Comparison of ENCODE assay signal across 7 cellular contexts in genomic region chr12:52139579-52140062, GRCh38. TPM values are rescaled to one million over a fixed set of nuclear protein-coding genes. Genes with fewer than 3 reads are reported as not detected.
DNase-seq lines count a peak whose midpoint lies in the region; ATAC-seq and TF ChIP-seq lines count a peak whose summit lies in the region.

No MANE protein-coding gene starts in this region.

- H3K9me3 Mint-ChIP-seq in activated T-helper 1 cell treated with anti-CD3 and anti-CD28 coated beads, Interleukin-12 subunit alpha, Interleukin-12 subunit beta, Interleukin-2, Interleukin-4 antibody, amounts not matched to agents 30 ng/mL and 10 ng/mL and 1 ng/mL, durations not matched to agents 14 hours and 24 hours and 36 hours = no peaks in the 10 kb centered on the region

- no peak overlapping the region for H3K4me3 Mint-ChIP-seq in activated T-helper 1 cell treated with anti-CD3 and anti-CD28 coated beads, Interleukin-12 subunit alpha, Interleukin-12 subunit beta, Interleukin-2, Interleukin-4 antibody, amounts not matched to agents 30 ng/mL and 10 ng/mL and 1 ng/mL, durations not matched to agents 14 hours and 24 hours and 36 hours

- H3K4me3 ChIP-seq in NB4 (ENCODE audit: low read depth, low read length) = no peak overlapping the region
- no peak overlapping the region for H3K4me3 ChIP-seq in fibroblast of the aortic adventitia (ENCODE audit: low read depth, low read length)

- H3K4me1 Mint-ChIP-seq in activated T-helper 1 cell treated with anti-CD3 and anti-CD28 coated beads, Interleukin-12 subunit alpha, Interleukin-12 subunit beta, Interleukin-2, Interleukin-4 antibody, amounts not matched to agents 30 ng/mL and 10 ng/mL and 1 ng/mL, durations not matched to agents 14 hours and 24 hours and 36 hours (ENCODE audit: low read depth) = no peaks in the 10 kb centered on the region

- H3K36me3 Mint-ChIP-seq in activated T-helper 1 cell treated with anti-CD3 and anti-CD28 coated beads, Interleukin-12 subunit alpha, Interleukin-12 subunit beta, Interleukin-2, Interleukin-4 antibody, amounts not matched to agents 30 ng/mL and 10 ng/mL and 1 ng/mL, durations not matched to agents 14 hours and 24 hours and 36 hours (ENCODE audit: low read depth) = no peaks in the 10 kb centered on the region

- ATAC-seq in stimulated activated naive CD8-positive, alpha-beta T cell treated with anti-CD3 and anti-CD28 coated beads, Interleukin-15, Interleukin-2, amounts not matched to agents 100 U/mL and 50 U/mL, for 24 hours = peak; percentile 69

- POLR2A ChIA-PET in GM10248 (lab: Yijun Ruan, JAX) = no interaction called here

- CTCF ChIA-PET in GM10248 (lab: Yijun Ruan, JAX) = interaction anchor here (1.1 to 1.5 kb wide), 5 partner anchors 9 to 188 kb away, joined by 3 to 6 read pairs (median 3); no protein-coding TSS in a partner anchor

- TF ChIP-seq POLR2A in NB4 (IDR thresholded peaks at IDR 0.05; ENCODE audit: extremely low read depth, insufficient read length) = no peak

- intact Hi-C loops in activated T-helper 1 cell treated with anti-CD3 and anti-CD28 coated beads, Interleukin-12 subunit alpha, Interleukin-12 subunit beta, Interleukin-2, Interleukin-4 antibody, amounts not matched to agents 30 ng/mL and 10 ng/mL and 1 ng/mL, durations not matched to agents 14 hours and 24 hours and 36 hours (cut with micrococcal nuclease) = no loop called here

- DNase-seq in GM10248 (ENCODE audit: extremely low spot score) (no peak), NB4 (ENCODE audit: low read depth) (peak; percentile 31), fibroblast of the aortic adventitia (ENCODE audit: low read depth) (no peak), UCSD-AML1 (lab: John Stamatoyannopoulos, UW; ENCODE audit: unreplicated experiment) (no peak)
- peak; percentile 56 for DNase-seq in activated CD4-positive, alpha-beta T cell treated with anti-CD3 and anti-CD28 coated beads for 48 hours
- DNase-seq in stimulated activated naive CD8-positive, alpha-beta T cell treated with anti-CD3 and anti-CD28 coated beads, Interleukin-15, Interleukin-2, amounts not matched to agents 100 U/mL and 50 U/mL, for 24 hours = peak; percentile 47
- DNase-seq in activated T-helper 1 cell treated with anti-CD3 and anti-CD28 coated beads, Interleukin-12 subunit alpha, Interleukin-12 subunit beta, Interleukin-2, Interleukin-4 antibody, amounts not matched to agents 30 ng/mL and 10 ng/mL and 1 ng/mL, durations not matched to agents 14 hours and 24 hours and 36 hours (ENCODE audit: low spot score) = no peak

- peaks cover 24% of the 10 kb centered on the region for H3K27me3 Mint-ChIP-seq in activated T-helper 1 cell treated with anti-CD3 and anti-CD28 coated beads, Interleukin-12 subunit alpha, Interleukin-12 subunit beta, Interleukin-2, Interleukin-4 antibody, amounts not matched to agents 30 ng/mL and 10 ng/mL and 1 ng/mL, durations not matched to agents 14 hours and 24 hours and 36 hours (ENCODE audit: insufficient read depth)

- no peak overlapping the region for H3K27ac Mint-ChIP-seq in activated T-helper 1 cell treated with anti-CD3 and anti-CD28 coated beads, Interleukin-12 subunit alpha, Interleukin-12 subunit beta, Interleukin-2, Interleukin-4 antibody, amounts not matched to agents 30 ng/mL and 10 ng/mL and 1 ng/mL, durations not matched to agents 14 hours and 24 hours and 36 hours

- TF ChIP-seq CTCF in GM10248 (IDR thresholded peaks at IDR 0.05; ENCODE audit: control extremely low read depth, extremely low read depth, low read depth, missing control alignments) (peak; percentile 69), NB4 (IDR thresholded peaks at IDR 0.05; ENCODE audit: low read depth, low read length) (peak; percentile 83), fibroblast of the aortic adventitia (IDR thresholded peaks at IDR 0.05; ENCODE audit: insufficient read depth, low read length) (peak; percentile 74)

RNA-seq across cellular contexts. Expression of gene KRT80, which starts 52.2 kb away (rescaled TPM):
- 0.25 and 0.36 TPM in 2 replicates for total RNA-seq in fibroblast of the aortic adventitia (ENCODE audit: low replicate concordance)
- total RNA-seq in activated T-helper 1 cell treated with anti-CD3 and anti-CD28 coated beads, Interleukin-12 subunit alpha, Interleukin-12 subunit beta, Interleukin-2, Interleukin-4 antibody, amounts not matched to agents 30 ng/mL and 10 ng/mL and 1 ng/mL, durations not matched to agents 14 hours and 24 hours and 36 hours = not detected in 2 replicates

Comparison
In these comparisons a context has a peak if more than half of its experiments do, and no peak if none do; other contexts are left out.
1. DNase-seq: peak in NB4 (single experiment), activated CD4-positive, alpha-beta T cell treated with anti-CD3 and anti-CD28 coated beads for 48 hours (single experiment) and stimulated activated naive CD8-positive, alpha-beta T cell treated with anti-CD3 and anti-CD28 coated beads, Interleukin-15, Interleukin-2, amounts not matched to agents 100 U/mL and 50 U/mL, for 24 hours (single experiment); none in GM10248 (single experiment), fibroblast of the aortic adventitia (single experiment), activated T-helper 1 cell treated with anti-CD3 and anti-CD28 coated beads, Interleukin-12 subunit alpha, Interleukin-12 subunit beta, Interleukin-2, Interleukin-4 antibody, amounts not matched to agents 30 ng/mL and 10 ng/mL and 1 ng/mL, durations not matched to agents 14 hours and 24 hours and 36 hours (single experiment) and UCSD-AML1 (single experiment).
2. Peak in every context shown above with its lines, with median percentiles within 50 percentile points of each other: CTCF ChIP-seq.